In the genomic region with DNA sequence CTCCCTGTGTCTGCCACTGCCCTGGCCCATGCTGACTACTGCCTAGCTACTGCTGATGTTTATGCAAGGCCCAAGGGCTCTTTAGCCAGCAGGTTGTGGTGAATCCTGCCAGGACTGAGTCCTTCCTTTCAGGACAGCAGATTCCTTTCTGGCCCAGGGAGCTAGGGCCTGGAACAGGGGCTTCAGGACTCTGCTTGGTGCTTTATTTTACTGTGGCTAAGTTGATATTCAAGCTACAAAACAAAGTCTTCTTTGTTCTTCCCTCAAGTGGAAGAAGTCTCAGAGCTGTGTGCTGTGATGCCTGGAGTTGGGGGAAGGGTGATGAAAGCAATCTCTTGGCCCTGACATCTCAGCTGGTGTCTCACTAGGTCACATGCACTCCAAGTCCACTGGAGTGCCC, we compare ENCODE assay signal across 18 cellular contexts.
DNase-seq lines count a peak whose midpoint lies in the region; ATAC-seq, FAIRE-seq and TF ChIP-seq lines count a peak whose summit lies in the region.
"Had no signal": no experiment of that assay in that cellular context is flagged by ENCODE, and none has a peak within 500 bp of the region (broad histone marks: within the 10 kb centered on the region; RNA-seq: fewer than 3 reads in every experiment).

No MANE protein-coding gene starts in this region.

- FAIRE-seq in kidney (lab: Jason Lieb, UNC) = no peak
- FAIRE-seq: GM12878, GM18507, HepG2, HTR-8/SVneo had no signal

- ATAC-seq in stimulated activated memory B cell treated with anti-CD40 and anti-IgM and Interleukin-4, amounts not matched to agents 10 μg/mL and 1 μg/mL and 100 μg/mL, for 72 hours = no peak
- ATAC-seq in GM21390 (IDR thresholded peaks at IDR 0.05; ENCODE audit: unreplicated experiment) = no peak
- ATAC-seq: GM12878, HepG2 had no signal

- H3K36me3 Mint-ChIP-seq in dendritic cell treated with granulocyte-macrophage colony-stimulating factor and Interleukin-4, amounts not matched to agents 40 ng/mL and 50 ng/mL, for 4 days (ENCODE audit: low read depth) = peaks cover 13% of the 10 kb centered on the region
- H3K36me3 Mint-ChIP-seq in neural progenitor cell = no peaks in the 10 kb centered on the region
- peaks cover 14% of the 10 kb centered on the region for H3K36me3 Mint-ChIP-seq in stimulated activated memory B cell treated with anti-CD40 and anti-IgM and Interleukin-4, amounts not matched to agents 10 μg/mL and 1 μg/mL and 100 μg/mL, for 72 hours
- no peaks in the 10 kb centered on the region for H3K36me3 Mint-ChIP-seq in CD8-positive, alpha-beta memory T cell
- H3K36me3 Mint-ChIP-seq: CD4-positive, CD25-positive, alpha-beta regulatory T cell had no signal

- intact Hi-C loops in dendritic cell treated with granulocyte-macrophage colony-stimulating factor and Interleukin-4, amounts not matched to agents 40 ng/mL and 50 ng/mL, for 4 days (cut with micrococcal nuclease) = no loop called here
- intact Hi-C loops in kidney (cut with DNase I) (no loop called here), breast epithelium (cut with DNase I; ENCODE audit: low total_unique reads) (no loop called here)

- TF ChIP-seq CTCF in kidney (IDR thresholded peaks at IDR 0.05; ENCODE audit: borderline replicate concordance, extremely low read depth, insufficient read depth) = no peak
- no peak for TF ChIP-seq CTCF in neural progenitor cell (IDR thresholded peaks at IDR 0.05)
- TF ChIP-seq CTCF in breast epithelium (IDR thresholded peaks at IDR 0.05) = no peak

- peak overlapping the region; percentile 31 for H2AFZ ChIP-seq in neural progenitor cell (replicated peaks)

- peaks cover 17% of the 10 kb centered on the region for H3K9me3 Mint-ChIP-seq in dendritic cell treated with granulocyte-macrophage colony-stimulating factor and Interleukin-4, amounts not matched to agents 40 ng/mL and 50 ng/mL, for 4 days
- peaks cover 7% of the 10 kb centered on the region for H3K9me3 Mint-ChIP-seq in neural progenitor cell
- H3K9me3 Mint-ChIP-seq in stimulated activated memory B cell treated with anti-CD40 and anti-IgM and Interleukin-4, amounts not matched to agents 10 μg/mL and 1 μg/mL and 100 μg/mL, for 72 hours = peaks cover 10% of the 10 kb centered on the region
- peaks cover 8 to 18% (median 12%) of the 10 kb centered on the region in 5 donors for H3K9me3 Mint-ChIP-seq in CD8-positive, alpha-beta memory T cell

- DNase-seq in kidney (peak; percentile 54), neural progenitor cell (ENCODE audit: low spot score) (no peak), breast epithelium (ENCODE audit: low spot score in 2 of 2) (no peak)
- DNase-seq in CD8-positive, alpha-beta memory T cell = no peak
- DNase-seq: ACHN; CD4-positive, CD25-positive, alpha-beta regulatory T cell; DMS79; GOT3; HFFc6 had no signal

- no peaks in the 10 kb centered on the region for H3F3A ChIP-seq in neural progenitor cell (ENCODE audit: low read depth)

- H3K4me3 ChIP-seq in kidney (ENCODE audit: low read length in 2 of 2) = no peak overlapping the region
- no peak overlapping the region for H3K4me3 ChIP-seq in neural progenitor cell
- H3K4me3 ChIP-seq in breast epithelium = no peak overlapping the region
- no peak overlapping the region for H3K4me3 ChIP-seq in CD8-positive, alpha-beta memory T cell (ENCODE audit: low read length)
- H3K4me3 ChIP-seq: BLaER1 treated with 17β-estradiol and CSF1 and Interleukin-3, amounts not matched to agents 10 nM and 100 nM; GM12878; HAP-1 had no signal

- H4K20me1 ChIP-seq in neural progenitor cell (ENCODE audit: low read depth) = no peaks in the 10 kb centered on the region
- H4K20me1 ChIP-seq: BLaER1 treated with 17β-estradiol and CSF1 and Interleukin-3, amounts not matched to agents 10 nM and 100 nM had no signal

- no peaks in the 10 kb centered on the region for H3K36me3 ChIP-seq in kidney (ENCODE audit: control insufficient read depth in 1 of 2, insufficient read depth in 2 of 2, low read length in 2 of 2)
- H3K36me3 ChIP-seq in neural progenitor cell = no peaks in the 10 kb centered on the region
- no peaks in the 10 kb centered on the region for H3K36me3 ChIP-seq in breast epithelium
- H3K36me3 ChIP-seq in CD8-positive, alpha-beta memory T cell (ENCODE audit: insufficient read depth, low read length) = no peaks in the 10 kb centered on the region
- H3K36me3 ChIP-seq: BLaER1 treated with 17β-estradiol and CSF1 and Interleukin-3, amounts not matched to agents 10 nM and 100 nM; HAP-1 had no signal

- H3K9me3 ChIP-seq in kidney (ENCODE audit: control insufficient read depth in 1 of 2, low read length in 2 of 2) (peaks cover 0 to 8% of the 10 kb centered on the region in 2 donors), neural progenitor cell (ENCODE audit: low read depth) (no peaks in the 10 kb centered on the region), breast epithelium (peaks cover 0 to 8% of the 10 kb centered on the region in 2 donors)
- no peaks in the 10 kb centered on the region for H3K9me3 ChIP-seq in CD8-positive, alpha-beta memory T cell (ENCODE audit: low read length)
- H3K9me3 ChIP-seq: HAP-1 had no signal

- no peaks in the 10 kb centered on the region for H3K27me3 Mint-ChIP-seq in dendritic cell treated with granulocyte-macrophage colony-stimulating factor and Interleukin-4, amounts not matched to agents 40 ng/mL and 50 ng/mL, for 4 days
- no peaks in the 10 kb centered on the region for H3K27me3 Mint-ChIP-seq in neural progenitor cell (ENCODE audit: insufficient read depth, low read depth)
- no peaks in the 10 kb centered on the region for H3K27me3 Mint-ChIP-seq in stimulated activated memory B cell treated with anti-CD40 and anti-IgM and Interleukin-4, amounts not matched to agents 10 μg/mL and 1 μg/mL and 100 μg/mL, for 72 hours
- H3K27me3 Mint-ChIP-seq in CD8-positive, alpha-beta memory T cell = peaks cover 5 to 20% of the 10 kb centered on the region in 2 donors

- H3K9ac ChIP-seq in kidney (ENCODE audit: low read length in 2 of 2) (no peak overlapping the region), neural progenitor cell (no peak overlapping the region)
- H3K9ac ChIP-seq: BLaER1 treated with 17β-estradiol and CSF1 and Interleukin-3, amounts not matched to agents 10 nM and 100 nM had no signal

- H3K4me2 ChIP-seq in neural progenitor cell = no peak overlapping the region
- H3K4me2 ChIP-seq: BLaER1 treated with 17β-estradiol and CSF1 and Interleukin-3, amounts not matched to agents 10 nM and 100 nM had no signal

- no peaks in the 10 kb centered on the region for H3K4me1 ChIP-seq in kidney (ENCODE audit: control insufficient read depth in 1 of 2, insufficient read depth in 1 of 2, low read depth in 1 of 2, low read length in 2 of 2)
- H3K4me1 ChIP-seq in neural progenitor cell = peaks cover 8% of the 10 kb centered on the region
- H3K4me1 ChIP-seq in breast epithelium = no peaks in the 10 kb centered on the region
- no peaks in the 10 kb centered on the region for H3K4me1 ChIP-seq in CD8-positive, alpha-beta memory T cell (ENCODE audit: insufficient read depth, low read length)
- H3K4me1 ChIP-seq: HAP-1 had no signal

- POLR2A ChIA-PET in CD8-positive, alpha-beta memory T cell (lab: Charles Lee) = no interaction called here

- no peaks in the 10 kb centered on the region for H3K27me3 ChIP-seq in neural progenitor cell
- no peaks in the 10 kb centered on the region for H3K27me3 ChIP-seq in breast epithelium
- H3K27me3 ChIP-seq in CD8-positive, alpha-beta memory T cell (ENCODE audit: insufficient read depth, low read length, poor library complexity, severe bottlenecking) = no peaks in the 10 kb centered on the region
- H3K27me3 ChIP-seq: BLaER1 treated with 17β-estradiol and CSF1 and Interleukin-3, amounts not matched to agents 10 nM and 100 nM had no signal

- H3K27ac ChIP-seq in kidney (ENCODE audit: low read depth in 2 of 2, low read length in 2 of 2) (no peak overlapping the region), neural progenitor cell (no peak overlapping the region), breast epithelium (no peak overlapping the region)
- no peak overlapping the region for H3K27ac ChIP-seq in CD8-positive, alpha-beta memory T cell (ENCODE audit: low read depth, low read length)
- H3K27ac ChIP-seq: BLaER1 treated with 17β-estradiol and CSF1 and Interleukin-3, amounts not matched to agents 10 nM and 100 nM had no signal

- H3K4me3 Mint-ChIP-seq in dendritic cell treated with granulocyte-macrophage colony-stimulating factor and Interleukin-4, amounts not matched to agents 40 ng/mL and 50 ng/mL, for 4 days = no peak overlapping the region
- no peak overlapping the region for H3K4me3 Mint-ChIP-seq in neural progenitor cell
- H3K4me3 Mint-ChIP-seq in stimulated activated memory B cell treated with anti-CD40 and anti-IgM and Interleukin-4, amounts not matched to agents 10 μg/mL and 1 μg/mL and 100 μg/mL, for 72 hours = no peak overlapping the region
- H3K4me3 Mint-ChIP-seq in CD8-positive, alpha-beta memory T cell = no peak overlapping the region
- H3K4me3 Mint-ChIP-seq: CD4-positive, CD25-positive, alpha-beta regulatory T cell; HFFc6 had no signal

- peaks cover 39% of the 10 kb centered on the region for H3K4me1 Mint-ChIP-seq in dendritic cell treated with granulocyte-macrophage colony-stimulating factor and Interleukin-4, amounts not matched to agents 40 ng/mL and 50 ng/mL, for 4 days (ENCODE audit: low read depth)
- H3K4me1 Mint-ChIP-seq in neural progenitor cell = peaks cover 8% of the 10 kb centered on the region
- H3K4me1 Mint-ChIP-seq in stimulated activated memory B cell treated with anti-CD40 and anti-IgM and Interleukin-4, amounts not matched to agents 10 μg/mL and 1 μg/mL and 100 μg/mL, for 72 hours = peaks cover 22% of the 10 kb centered on the region
- peaks cover 0 to 2% (median 0%) of the 10 kb centered on the region in 3 donors for H3K4me1 Mint-ChIP-seq in CD8-positive, alpha-beta memory T cell

- H3K79me2 ChIP-seq in neural progenitor cell (ENCODE audit: low read depth) = no peaks in the 10 kb centered on the region

- TF ChIP-seq POLR2A in breast epithelium (IDR thresholded peaks at IDR 0.05) = no peak

- H3K27ac Mint-ChIP-seq in dendritic cell treated with granulocyte-macrophage colony-stimulating factor and Interleukin-4, amounts not matched to agents 40 ng/mL and 50 ng/mL, for 4 days = peak overlapping the region; percentile 68
- peak overlapping the region; percentile 3 for H3K27ac Mint-ChIP-seq in neural progenitor cell
- peak overlapping the region; percentile 20 for H3K27ac Mint-ChIP-seq in stimulated activated memory B cell treated with anti-CD40 and anti-IgM and Interleukin-4, amounts not matched to agents 10 μg/mL and 1 μg/mL and 100 μg/mL, for 72 hours
- H3K27ac Mint-ChIP-seq in CD8-positive, alpha-beta memory T cell = no peak overlapping the region
- H3K27ac Mint-ChIP-seq: CD4-positive, CD25-positive, alpha-beta regulatory T cell; HFFc6 had no signal

- CTCF ChIA-PET in CD8-positive, alpha-beta memory T cell (lab: Charles Lee) = no interaction called here

Comparison
In these comparisons a context has a peak if more than half of its experiments do, and no peak if none do; other contexts are left out.
1. H3K27ac Mint-ChIP-seq: peak in dendritic cell treated with granulocyte-macrophage colony-stimulating factor and Interleukin-4, amounts not matched to agents 40 ng/mL and 50 ng/mL, for 4 days (single experiment), neural progenitor cell (single experiment) and stimulated activated memory B cell treated with anti-CD40 and anti-IgM and Interleukin-4, amounts not matched to agents 10 μg/mL and 1 μg/mL and 100 μg/mL, for 72 hours (single experiment); none in CD8-positive, alpha-beta memory T cell (0 of 8).